Comparison of ENCODE assay signal across 7 cellular contexts in genomic region chr6:28134015-28134414, GRCh38. TPM values are rescaled to one million over a fixed set of nuclear protein-coding genes. Genes with fewer than 3 reads are reported as not detected.
DNase-seq lines count a peak whose midpoint lies in the region; ATAC-seq and TF ChIP-seq lines count a peak whose summit lies in the region.

No MANE protein-coding gene starts in this region.

- in situ Hi-C loops in Panc1 (cut with HindIII; ENCODE audit: low pct_unique_long_range_greater_than_20kb, low sequenced_read_pairs) = no loop called here

- H3K4me3 ChIP-seq in Panc1 (ENCODE audit: low read depth in 2 of 2, low read length in 2 of 2) (no peak overlapping the region), epithelial cell of esophagus (ENCODE audit: low read length) (no peak overlapping the region), upper lobe of right lung (no peak overlapping the region)

- 0 out of 2 replicates have a peak, but pooled peaks have one; percentile 29 for ATAC-seq in Panc1
- ATAC-seq in upper lobe of right lung = no peak

- CTCF ChIA-PET in Panc1 (lab: Charles Lee) = no interaction called here

- POLR2A ChIA-PET in Panc1 (lab: Charles Lee) = no interaction called here

- TF ChIP-seq CTCF in Panc1 (IDR thresholded peaks at IDR 0.05) (peak; percentile 78), epithelial cell of esophagus (IDR thresholded peaks at IDR 0.05; ENCODE audit: insufficient read depth, low read depth, low read length, missing control alignments) (peak; percentile 48), upper lobe of right lung (IDR thresholded peaks at IDR 0.05) (peak; percentile 29)

- H3K27me3 ChIP-seq in Panc1 (ENCODE audit: control insufficient read depth, insufficient read depth, low read length) = no peaks in the 10 kb centered on the region
- H3K27me3 ChIP-seq in upper lobe of right lung = no peaks in the 10 kb centered on the region

- H3K36me3 ChIP-seq in Panc1 (ENCODE audit: control insufficient read depth, insufficient read depth, low read length) (peaks cover 11% of the 10 kb centered on the region), upper lobe of right lung (peaks cover 21% of the 10 kb centered on the region)

- H3K27ac ChIP-seq in Panc1 (ENCODE audit: low read length) = no peak overlapping the region
- no peak overlapping the region for H3K27ac ChIP-seq in upper lobe of right lung

- peak; percentile 79 for DNase-seq in DMS114 treated with DMSO at 0.1 percent for 48 hours (lab: John Stamatoyannopoulos, UW; ENCODE audit: unreplicated experiment)
- DNase-seq in HCEC 1CT = peak; percentile 55
- peak; percentile 32 for DNase-seq in Panc1 (ENCODE audit: low read depth, low spot score)
- DNase-seq in epithelial cell of esophagus (ENCODE audit: low read depth) = peak; percentile 57
- DNase-seq in upper lobe of right lung = no peak
- no peak for DNase-seq in dedifferentiated amniotic fluid mesenchymal stem cell (ENCODE audit: extremely low spot score)
- no peak for DNase-seq in NCI-H1048 (lab: John Stamatoyannopoulos, UW)

- H3K9me3 ChIP-seq in Panc1 (ENCODE audit: control insufficient read depth, insufficient read depth, low read depth, low read length) = no peaks in the 10 kb centered on the region
- H3K9me3 ChIP-seq in upper lobe of right lung = no peaks in the 10 kb centered on the region

- intact Hi-C loops in Panc1 (cut with micrococcal nuclease; ENCODE audit: unreplicated experiment) (no loop called here), upper lobe of right lung (cut with DNase I) (loop anchor here (10.0 kb wide), 1 partner anchor 221 kb away; no protein-coding TSS in a partner anchor)

- H3K4me1 ChIP-seq in Panc1 (ENCODE audit: control insufficient read depth, insufficient read depth, low read length) = peaks cover 24% of the 10 kb centered on the region
- H3K4me1 ChIP-seq in upper lobe of right lung = peaks cover 17% of the 10 kb centered on the region

- BruUV-seq in Panc1 (replicated peaks; lab: Mats Ljungman, UMichigan) = no TSS peak

RNA-seq across cellular contexts. Expression of gene ZKSCAN8, which starts 7.7 kb away (rescaled TPM):
- total RNA-seq in Panc1 (2021; ENCODE audit: unreplicated experiment) (18.4 TPM), upper lobe of right lung (20.9 TPM)
- 7.4 TPM for polyA plus RNA-seq in Panc1 (2012; ENCODE audit: insufficient read length)

RNA-seq across cellular contexts. Expression of gene ZSCAN16, which starts 9.6 kb away (rescaled TPM):
- total RNA-seq in Panc1 (2021; ENCODE audit: unreplicated experiment) (5.3 TPM), upper lobe of right lung (5.8 TPM)
- polyA plus RNA-seq in Panc1 (2012; ENCODE audit: insufficient read length) = 3.1 TPM

RNA-seq across cellular contexts. Expression of gene ZNF165, which starts 53.6 kb away (rescaled TPM):
- total RNA-seq in Panc1 (2021; ENCODE audit: unreplicated experiment) (4.2 TPM), upper lobe of right lung (2.3 TPM)
- polyA plus RNA-seq in Panc1 (2012; ENCODE audit: insufficient read length) = 1.2 TPM

Comparison
In these comparisons a context has a peak if more than half of its experiments do, and no peak if none do; other contexts are left out.
1. DNase-seq: peak in DMS114 treated with DMSO at 0.1 percent for 48 hours (single experiment), HCEC 1CT (single experiment), Panc1 (single experiment) and epithelial cell of esophagus (single experiment); none in upper lobe of right lung (single experiment), dedifferentiated amniotic fluid mesenchymal stem cell (single experiment) and NCI-H1048 (single experiment).
2. Peak in every context shown above with its lines, with median percentiles within 50 percentile points of each other: CTCF ChIP-seq.